In genomic region chr22:29773233-29773632, GRCh38 we compare ENCODE assay signal across 15 cellular contexts. TPM values are rescaled to one million over a fixed set of nuclear protein-coding genes. Genes with fewer than 3 reads are reported as not detected.
A peak's percentile ranks its signal among the peaks of the same experiment; 100 is the strongest.
DNase-seq lines count a peak whose midpoint lies in the region; ATAC-seq and TF ChIP-seq lines count a peak whose summit lies in the region.
"Had no signal": no experiment of that assay in that cellular context is flagged by ENCODE, and none has a peak within 500 bp of the region (broad histone marks: within the 10 kb centered on the region; RNA-seq: fewer than 3 reads in every experiment).

No MANE protein-coding gene starts in this region.

- no peaks in the 10 kb centered on the region for H3K9me3 Mint-ChIP-seq in activated naive CD4-positive, alpha-beta T cell treated with anti-CD3 and anti-CD28 coated beads for 36 hours
- H3K9me3 Mint-ChIP-seq: T-cell had no signal

- CTCF ChIA-PET in RWPE1 (lab: Yijun Ruan, JAX), result interaction anchor here (1.4 kb wide), 1 partner anchor 11 kb away, joined by 6 read pairs; no protein-coding TSS in a partner anchor
- CTCF ChIA-PET in activated naive CD4-positive, alpha-beta T cell treated with anti-CD3 and anti-CD28 coated beads for 36 hours (lab: Charles Lee), result interaction anchor here (0.7 kb wide), 1 partner anchor 225 kb away, joined by 3 read pairs; no protein-coding TSS in a partner anchor

- H2AFZ ChIP-seq in GM23248 (peak overlapping the region; percentile 45; the same call in 1 of the 2 replicates), osteoblast (ENCODE audit: low read length) (peak overlapping the region; percentile 65)

- POLR2A ChIA-PET in RWPE1 (lab: Yijun Ruan, JAX; ENCODE audit: low non-redundant PET), result interaction anchor here (0.6 kb wide), 2 partner anchors 93 to 111 kb away, joined by 3 to 6 read pairs; no protein-coding TSS in a partner anchor

- no peak overlapping the region for H3K4me2 ChIP-seq in GM23248 (ENCODE audit: unreplicated experiment)
- H3K4me2 ChIP-seq in osteoblast (ENCODE audit: insufficient read depth, low read length), result no peak overlapping the region

- H3K27ac ChIP-seq in GM23248 (peak overlapping the region; percentile 45), RWPE1 (peak overlapping the region; percentile 80), osteoblast (ENCODE audit: low read depth, low read length) (peak overlapping the region; percentile 51)

- ATAC-seq in HG03039 (IDR thresholded peaks at IDR 0.05; ENCODE audit: unreplicated experiment), result no peak
- ATAC-seq: T-cell had no signal

- H3K36me3 Mint-ChIP-seq in activated naive CD4-positive, alpha-beta T cell treated with anti-CD3 and anti-CD28 coated beads for 36 hours (ENCODE audit: low read depth), result peaks cover 23% of the 10 kb centered on the region

- H3K4me3 Mint-ChIP-seq in activated naive CD4-positive, alpha-beta T cell treated with anti-CD3 and anti-CD28 coated beads for 36 hours, result no peak overlapping the region
- H3K4me3 Mint-ChIP-seq: T-cell had no signal

- H3K36me3 ChIP-seq in GM23248 (ENCODE audit: low read depth) (peaks cover 9% of the 10 kb centered on the region; the same call in 1 of the 2 replicates), osteoblast (ENCODE audit: insufficient read depth, low read length) (peaks cover 20% of the 10 kb centered on the region)

- no peaks in the 10 kb centered on the region for H3K27me3 Mint-ChIP-seq in activated naive CD4-positive, alpha-beta T cell treated with anti-CD3 and anti-CD28 coated beads for 36 hours (ENCODE audit: low read depth)
- H3K27me3 Mint-ChIP-seq: T-cell had no signal

- DNase-seq in GM23248 (peak; percentile 69), RWPE1 (ENCODE audit: low spot score) (peak; percentile 67), fibroblast of mammary gland (ENCODE audit: low read depth) (peak; percentile 54), osteoblast (ENCODE audit: insufficient read length, low spot score, missing footprints) (peak; percentile 45), NCI-H146 (lab: John Stamatoyannopoulos, UW) (no peak), pons (ENCODE audit: low spot score) (no peak)
- DNase-seq in activated naive CD4-positive, alpha-beta T cell treated with anti-CD3 and anti-CD28 coated beads for 36 hours, result no peak
- DNase-seq: activated CD4-positive, alpha-beta T cell treated with anti-CD3 and anti-CD28 coated beads, Interleukin-2, amount 50 U/mL, for 48 hours; NCI-H1092; NCI-H526 treated with DMSO at 0.1 percent for 48 hours; T-cell had no signal

- no peak for TF ChIP-seq CTCF in RWPE1 (conservative IDR thresholded peaks at IDR 0.05; ENCODE audit: low read depth)
- no peak for TF ChIP-seq CTCF in fibroblast of mammary gland (conservative IDR thresholded peaks at IDR 0.05; ENCODE audit: control insufficient read depth, insufficient read depth, low read depth, low read length)
- no peak for TF ChIP-seq CTCF in osteoblast (IDR thresholded peaks at IDR 0.05; ENCODE audit: extremely low read depth, low read depth, low read length)

- peak overlapping the region; percentile 2; the same call in 1 of the 2 replicates for H3K9ac ChIP-seq in GM23248

- WGBS in GM23248 (ENCODE audit: low coverage in 1 of 2, low lambda C conversion rate in 2 of 2, missing lambda C conversion rate in 2 of 2), 2 experiments, result 74 to 92% methylated on average over 2 of the region's 2 CpGs

- H3F3A ChIP-seq in GM23248 (ENCODE audit: insufficient read depth), result peaks cover 25% of the 10 kb centered on the region

- no peaks in the 10 kb centered on the region for H4K20me1 ChIP-seq in GM23248 (ENCODE audit: insufficient read depth)
- peaks cover 2% of the 10 kb centered on the region for H4K20me1 ChIP-seq in osteoblast (ENCODE audit: insufficient read depth, low read length)

- H3K27ac Mint-ChIP-seq in activated naive CD4-positive, alpha-beta T cell treated with anti-CD3 and anti-CD28 coated beads for 36 hours, result no peak overlapping the region
- H3K27ac Mint-ChIP-seq: T-cell had no signal

- H3K4me1 ChIP-seq in GM23248 (ENCODE audit: insufficient read depth) (peaks cover 23% of the 10 kb centered on the region), osteoblast (ENCODE audit: insufficient read depth, low read length) (peaks cover 10% of the 10 kb centered on the region)

- H3K79me2 ChIP-seq in GM23248 (ENCODE audit: insufficient read depth) (peaks cover 18% of the 10 kb centered on the region), osteoblast (ENCODE audit: insufficient read depth, low read length) (peaks cover 11% of the 10 kb centered on the region)

- intact Hi-C loops in activated naive CD4-positive, alpha-beta T cell treated with anti-CD3 and anti-CD28 coated beads for 36 hours (cut with micrococcal nuclease), result no loop called here

- H3K9me2 ChIP-seq in GM23248 (ENCODE audit: insufficient read depth), result no peaks in the 10 kb centered on the region

- H3K4me3 ChIP-seq in GM23248, result no peak overlapping the region
- H3K4me3 ChIP-seq in fibroblast of mammary gland (ENCODE audit: control insufficient read depth, low read depth, low read length), result no peak overlapping the region
- no peak overlapping the region for H3K4me3 ChIP-seq in osteoblast (ENCODE audit: insufficient read depth, low read length)
- H3K4me3 ChIP-seq: skin epidermis had no signal

- peaks cover 11% of the 10 kb centered on the region for H3K4me1 Mint-ChIP-seq in activated naive CD4-positive, alpha-beta T cell treated with anti-CD3 and anti-CD28 coated beads for 36 hours (ENCODE audit: low read depth)

- no peaks in the 10 kb centered on the region for H3K9me3 ChIP-seq in GM23248 (ENCODE audit: low read depth)
- H3K9me3 ChIP-seq in osteoblast (ENCODE audit: low read depth, low read length), result no peaks in the 10 kb centered on the region

- in situ Hi-C loops in GM23248 (cut with MboI), result no loop called here

- no peaks in the 10 kb centered on the region for H3K27me3 ChIP-seq in GM23248 (replicated peaks; ENCODE audit: insufficient read depth)
- no peaks in the 10 kb centered on the region for H3K27me3 ChIP-seq in osteoblast (ENCODE audit: insufficient read depth, low read length)

RNA-seq across cellular contexts. Expression of gene UQCR10, which starts 6.1 kb away (rescaled TPM):
- total RNA-seq in GM23248 (2014; rRNA removed; shearing (Covaris generic)), result 39.7 and 45.0 TPM in 2 replicates
- polyA plus RNA-seq in GM23248 (2016; fragmentation: Nextera tagmentation; extraction: Ambion mirVana), result 233 TPM in 2 replicates
- total RNA-seq in osteoblast, result 43.0 and 52.1 TPM in 2 replicates
- total RNA-seq in activated naive CD4-positive, alpha-beta T cell treated with anti-CD3 and anti-CD28 coated beads for 36 hours, result 100 to 1,000 TPM; 106 to 108 TPM

RNA-seq across cellular contexts. Expression of gene ZMAT5, which starts 6.4 kb away (rescaled TPM):
- 6.3 and 11.3 TPM in 2 replicates for total RNA-seq in GM23248 (2014; rRNA removed; shearing (Covaris generic))
- polyA plus RNA-seq in GM23248 (2016; fragmentation: Nextera tagmentation; extraction: Ambion mirVana), result 35.8 and 42.3 TPM in 2 replicates
- 13.0 and 15.6 TPM in 2 replicates for total RNA-seq in osteoblast
- total RNA-seq in activated naive CD4-positive, alpha-beta T cell treated with anti-CD3 and anti-CD28 coated beads for 36 hours, result 10 to 100 TPM; 14.3 to 15.3 TPM

RNA-seq across cellular contexts. Expression of gene CABP7, which starts 53.4 kb away (rescaled TPM):
- not detected in 2 replicates for total RNA-seq in GM23248 (2014; rRNA removed; shearing (Covaris generic))
- 0.08 TPM in 1 of 2 replicates, not detected in the other for polyA plus RNA-seq in GM23248 (2016; fragmentation: Nextera tagmentation; extraction: Ambion mirVana)
- total RNA-seq in osteoblast, result not detected in 2 replicates
- under 1 TPM in 1 of 2 experiments, not detected in 1; 0.07 TPM for total RNA-seq in activated naive CD4-positive, alpha-beta T cell treated with anti-CD3 and anti-CD28 coated beads for 36 hours
- total RNA-seq: dermis microvascular lymphatic vessel endothelial cell, mucosa of gallbladder had no signal

Comparison
In these comparisons a context has a peak if more than half of its experiments do, and no peak if none do; other contexts are left out.
1. DNase-seq: peak in GM23248 (single experiment), RWPE1 (single experiment), fibroblast of mammary gland (single experiment) and osteoblast (single experiment); none in NCI-H146 (single experiment), pons (single experiment) and activated naive CD4-positive, alpha-beta T cell treated with anti-CD3 and anti-CD28 coated beads for 36 hours (single experiment).
2. Peak in every context shown above with its lines, with median percentiles within 50 percentile points of each other: H3K27ac ChIP-seq.